2 cellular contexts compared by ENCODE assay signal in the genomic region with DNA sequence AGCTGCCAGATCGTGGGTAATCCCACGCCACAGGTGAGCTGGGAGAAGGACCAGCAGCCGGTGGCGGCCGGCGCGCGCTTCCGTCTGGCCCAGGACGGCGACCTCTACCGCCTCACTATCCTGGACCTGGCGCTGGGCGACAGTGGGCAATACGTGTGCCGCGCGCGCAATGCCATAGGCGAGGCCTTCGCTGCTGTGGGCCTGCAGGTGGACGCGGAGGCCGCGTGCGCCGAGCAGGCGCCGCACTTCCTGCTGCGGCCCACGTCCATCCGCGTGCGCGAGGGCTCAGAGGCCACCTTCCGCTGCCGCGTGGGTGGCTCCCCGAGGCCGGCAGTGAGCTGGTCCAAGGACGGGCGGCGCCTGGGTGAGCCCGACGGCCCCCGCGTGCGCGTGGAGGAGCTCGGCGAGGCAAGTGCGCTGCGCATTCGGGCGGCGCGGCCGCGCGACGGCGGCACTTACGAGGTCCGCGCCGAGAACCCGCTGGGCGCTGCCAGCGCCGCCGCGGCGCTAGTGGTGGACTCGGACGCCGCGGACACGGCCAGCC.
TF ChIP-seq lines count a peak whose summit lies in the region.

No MANE protein-coding gene starts in this region.

TF ChIP-seq in H1, 55 proteins besides CTCF, POLR2A, EP300 and RAD21:
- TF ChIP-seq SIN3A (conservative IDR thresholded peaks at IDR 0.05 in 1 of 2, IDR thresholded peaks at IDR 0.05 in 1 of 2; ENCODE audit: low read depth in 1 of 2, low read length in 2 of 2) (0 out of 4 replicates have a peak, but pooled peaks of 1 of the 2 experiments have one; percentile 11), RNF2 (IDR thresholded peaks at IDR 0.05; ENCODE audit: borderline replicate concordance, low read depth, low read length, missing control alignments, poor library complexity, severe bottlenecking) (no peak), EZH2 (IDR thresholded peaks at IDR 0.05; ENCODE audit: low read depth, low read length, severe bottlenecking) (peak; percentile 37)
- TF ChIP-seq, protein P1, sequence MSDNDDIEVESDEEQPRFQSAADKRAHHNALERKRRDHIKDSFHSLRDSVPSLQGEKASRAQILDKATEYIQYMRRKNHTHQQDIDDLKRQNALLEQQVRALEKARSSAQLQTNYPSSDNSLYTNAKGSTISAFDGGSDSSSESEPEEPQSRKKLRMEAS (IDR thresholded peaks at IDR 0.05) = peak; percentile 45
TF ChIP-seq in H1: peak in this region for 3.

TF ChIP-seq in WTC11, 78 proteins besides CTCF, POLR2A, EP300 and RAD21:
- TF ChIP-seq, protein P2, sequence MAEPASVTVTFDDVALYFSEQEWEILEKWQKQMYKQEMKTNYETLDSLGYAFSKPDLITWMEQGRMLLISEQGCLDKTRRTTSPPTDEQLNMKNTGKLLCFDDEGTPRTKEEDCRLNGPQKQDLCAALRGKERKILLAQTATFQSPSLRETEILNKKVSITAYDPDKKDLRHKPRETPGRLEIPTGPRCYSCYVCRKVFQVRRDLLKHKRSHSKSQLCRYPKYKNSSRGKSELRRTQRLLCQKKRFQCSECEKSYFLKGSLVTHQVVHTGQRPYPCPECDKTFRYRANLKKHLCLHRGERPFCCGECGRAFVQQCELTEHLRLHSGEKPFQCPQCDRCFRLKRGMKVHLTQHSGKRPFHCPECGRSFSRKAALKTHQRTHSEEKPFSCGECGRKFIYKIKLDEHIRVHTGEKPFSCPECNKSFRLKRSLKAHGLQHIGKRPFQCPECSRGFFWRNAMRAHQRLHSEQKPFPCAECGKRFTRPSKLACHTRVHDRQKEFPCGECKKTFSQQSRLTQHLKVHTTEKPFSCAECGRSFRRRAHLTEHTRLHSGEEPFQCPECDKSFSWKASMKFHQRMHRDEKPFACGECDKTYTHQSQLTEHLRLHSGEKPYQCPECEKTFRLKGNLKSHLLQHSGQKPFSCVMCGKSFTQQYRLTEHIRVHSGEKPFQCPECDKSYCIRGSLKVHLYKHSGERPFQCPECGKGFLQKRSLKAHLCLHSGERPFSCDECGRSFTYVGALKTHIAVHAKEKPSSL (CRISPR knock-in tag; conservative IDR thresholded peaks at IDR 0.05) = no peak
- TF ChIP-seq, protein P3, sequence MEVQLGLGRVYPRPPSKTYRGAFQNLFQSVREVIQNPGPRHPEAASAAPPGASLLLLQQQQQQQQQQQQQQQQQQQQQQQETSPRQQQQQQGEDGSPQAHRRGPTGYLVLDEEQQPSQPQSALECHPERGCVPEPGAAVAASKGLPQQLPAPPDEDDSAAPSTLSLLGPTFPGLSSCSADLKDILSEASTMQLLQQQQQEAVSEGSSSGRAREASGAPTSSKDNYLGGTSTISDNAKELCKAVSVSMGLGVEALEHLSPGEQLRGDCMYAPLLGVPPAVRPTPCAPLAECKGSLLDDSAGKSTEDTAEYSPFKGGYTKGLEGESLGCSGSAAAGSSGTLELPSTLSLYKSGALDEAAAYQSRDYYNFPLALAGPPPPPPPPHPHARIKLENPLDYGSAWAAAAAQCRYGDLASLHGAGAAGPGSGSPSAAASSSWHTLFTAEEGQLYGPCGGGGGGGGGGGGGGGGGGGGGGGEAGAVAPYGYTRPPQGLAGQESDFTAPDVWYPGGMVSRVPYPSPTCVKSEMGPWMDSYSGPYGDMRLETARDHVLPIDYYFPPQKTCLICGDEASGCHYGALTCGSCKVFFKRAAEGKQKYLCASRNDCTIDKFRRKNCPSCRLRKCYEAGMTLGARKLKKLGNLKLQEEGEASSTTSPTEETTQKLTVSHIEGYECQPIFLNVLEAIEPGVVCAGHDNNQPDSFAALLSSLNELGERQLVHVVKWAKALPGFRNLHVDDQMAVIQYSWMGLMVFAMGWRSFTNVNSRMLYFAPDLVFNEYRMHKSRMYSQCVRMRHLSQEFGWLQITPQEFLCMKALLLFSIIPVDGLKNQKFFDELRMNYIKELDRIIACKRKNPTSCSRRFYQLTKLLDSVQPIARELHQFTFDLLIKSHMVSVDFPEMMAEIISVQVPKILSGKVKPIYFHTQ (CRISPR knock-in tag; IDR thresholded peaks at IDR 0.05) = no peak
- no peak for TF ChIP-seq CREB1 (CRISPR knock-in tag; IDR thresholded peaks at IDR 0.05)
- TF ChIP-seq, protein P4, sequence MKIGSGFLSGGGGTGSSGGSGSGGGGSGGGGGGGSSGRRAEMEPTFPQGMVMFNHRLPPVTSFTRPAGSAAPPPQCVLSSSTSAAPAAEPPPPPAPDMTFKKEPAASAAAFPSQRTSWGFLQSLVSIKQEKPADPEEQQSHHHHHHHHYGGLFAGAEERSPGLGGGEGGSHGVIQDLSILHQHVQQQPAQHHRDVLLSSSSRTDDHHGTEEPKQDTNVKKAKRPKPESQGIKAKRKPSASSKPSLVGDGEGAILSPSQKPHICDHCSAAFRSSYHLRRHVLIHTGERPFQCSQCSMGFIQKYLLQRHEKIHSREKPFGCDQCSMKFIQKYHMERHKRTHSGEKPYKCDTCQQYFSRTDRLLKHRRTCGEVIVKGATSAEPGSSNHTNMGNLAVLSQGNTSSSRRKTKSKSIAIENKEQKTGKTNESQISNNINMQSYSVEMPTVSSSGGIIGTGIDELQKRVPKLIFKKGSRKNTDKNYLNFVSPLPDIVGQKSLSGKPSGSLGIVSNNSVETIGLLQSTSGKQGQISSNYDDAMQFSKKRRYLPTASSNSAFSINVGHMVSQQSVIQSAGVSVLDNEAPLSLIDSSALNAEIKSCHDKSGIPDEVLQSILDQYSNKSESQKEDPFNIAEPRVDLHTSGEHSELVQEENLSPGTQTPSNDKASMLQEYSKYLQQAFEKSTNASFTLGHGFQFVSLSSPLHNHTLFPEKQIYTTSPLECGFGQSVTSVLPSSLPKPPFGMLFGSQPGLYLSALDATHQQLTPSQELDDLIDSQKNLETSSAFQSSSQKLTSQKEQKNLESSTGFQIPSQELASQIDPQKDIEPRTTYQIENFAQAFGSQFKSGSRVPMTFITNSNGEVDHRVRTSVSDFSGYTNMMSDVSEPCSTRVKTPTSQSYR (CRISPR knock-in tag; IDR thresholded peaks at IDR 0.05) = no peak
- no peak for TF ChIP-seq ZBTB21 (CRISPR knock-in tag; IDR thresholded peaks at IDR 0.05; ENCODE audit: borderline replicate concordance)
- TF ChIP-seq, protein P5, sequence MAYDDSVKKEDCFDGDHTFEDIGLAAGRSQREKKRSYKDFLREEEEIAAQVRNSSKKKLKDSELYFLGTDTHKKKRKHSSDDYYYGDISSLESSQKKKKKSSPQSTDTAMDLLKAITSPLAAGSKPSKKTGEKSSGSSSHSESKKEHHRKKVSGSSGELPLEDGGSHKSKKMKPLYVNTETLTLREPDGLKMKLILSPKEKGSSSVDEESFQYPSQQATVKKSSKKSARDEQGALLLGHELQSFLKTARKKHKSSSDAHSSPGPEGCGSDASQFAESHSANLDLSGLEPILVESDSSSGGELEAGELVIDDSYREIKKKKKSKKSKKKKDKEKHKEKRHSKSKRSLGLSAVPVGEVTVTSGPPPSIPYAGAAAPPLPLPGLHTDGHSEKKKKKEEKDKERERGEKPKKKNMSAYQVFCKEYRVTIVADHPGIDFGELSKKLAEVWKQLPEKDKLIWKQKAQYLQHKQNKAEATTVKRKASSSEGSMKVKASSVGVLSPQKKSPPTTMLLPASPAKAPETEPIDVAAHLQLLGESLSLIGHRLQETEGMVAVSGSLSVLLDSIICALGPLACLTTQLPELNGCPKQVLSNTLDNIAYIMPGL (CRISPR knock-in tag; IDR thresholded peaks at IDR 0.05) = no peak
- TF ChIP-seq NR3C1 (CRISPR knock-in tag; conservative IDR thresholded peaks at IDR 0.05; ENCODE audit: low read depth) = no peak
- TF ChIP-seq NFE2L1 (CRISPR knock-in tag; IDR thresholded peaks at IDR 0.05) = no peak
- TF ChIP-seq, protein P6, sequence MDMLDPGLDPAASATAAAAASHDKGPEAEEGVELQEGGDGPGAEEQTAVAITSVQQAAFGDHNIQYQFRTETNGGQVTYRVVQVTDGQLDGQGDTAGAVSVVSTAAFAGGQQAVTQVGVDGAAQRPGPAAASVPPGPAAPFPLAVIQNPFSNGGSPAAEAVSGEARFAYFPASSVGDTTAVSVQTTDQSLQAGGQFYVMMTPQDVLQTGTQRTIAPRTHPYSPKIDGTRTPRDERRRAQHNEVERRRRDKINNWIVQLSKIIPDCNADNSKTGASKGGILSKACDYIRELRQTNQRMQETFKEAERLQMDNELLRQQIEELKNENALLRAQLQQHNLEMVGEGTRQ (CRISPR knock-in tag; IDR thresholded peaks at IDR 0.05) = no peak
- no peak for TF ChIP-seq FOXK1 (CRISPR knock-in tag; IDR thresholded peaks at IDR 0.05)
- TF ChIP-seq TEAD1 (CRISPR knock-in tag; IDR thresholded peaks at IDR 0.05) = no peak
- TF ChIP-seq ZNF121 (CRISPR knock-in tag; IDR thresholded peaks at IDR 0.05) = no peak
- TF ChIP-seq ZNF671 (CRISPR knock-in tag; IDR thresholded peaks at IDR 0.05) = no peak
- TF ChIP-seq SOX15 (CRISPR knock-in tag; IDR thresholded peaks at IDR 0.05) = no peak
- TF ChIP-seq ELF4 (CRISPR knock-in tag; IDR thresholded peaks at IDR 0.05; ENCODE audit: low read depth) = no peak
- TF ChIP-seq GABPB1 (CRISPR knock-in tag; IDR thresholded peaks at IDR 0.05) = no peak
- TF ChIP-seq, protein P7, sequence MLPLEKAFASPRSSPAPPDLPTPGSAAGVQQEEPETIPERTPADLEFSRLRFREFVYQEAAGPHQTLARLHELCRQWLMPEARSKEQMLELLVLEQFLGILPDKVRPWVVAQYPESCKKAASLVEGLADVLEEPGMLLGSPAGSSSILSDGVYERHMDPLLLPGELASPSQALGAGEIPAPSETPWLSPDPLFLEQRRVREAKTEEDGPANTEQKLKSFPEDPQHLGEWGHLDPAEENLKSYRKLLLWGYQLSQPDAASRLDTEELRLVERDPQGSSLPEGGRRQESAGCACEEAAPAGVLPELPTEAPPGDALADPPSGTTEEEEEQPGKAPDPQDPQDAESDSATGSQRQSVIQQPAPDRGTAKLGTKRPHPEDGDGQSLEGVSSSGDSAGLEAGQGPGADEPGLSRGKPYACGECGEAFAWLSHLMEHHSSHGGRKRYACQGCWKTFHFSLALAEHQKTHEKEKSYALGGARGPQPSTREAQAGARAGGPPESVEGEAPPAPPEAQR (CRISPR knock-in tag; IDR thresholded peaks at IDR 0.05) = no peak
TF ChIP-seq in WTC11: peak in this region for 0.
